In genomic region chr16:72862090-72862489, GRCh38 we compare ENCODE assay signal across 6 cellular contexts.
"Had no signal": no experiment of that assay in that cellular context is flagged by ENCODE, and none has a peak within 500 bp of the region (broad histone marks: within the 10 kb centered on the region; RNA-seq: fewer than 3 reads in every experiment).

No MANE protein-coding gene starts in this region.

- FAIRE-seq: HTR-8/SVneo had no signal

- H3K4me3 ChIP-seq: GM23248, HAP-1 had no signal

- H3K4me1 ChIP-seq: HAP-1 had no signal

- H3K9ac ChIP-seq: GM23248 had no signal

- H3K9me3 ChIP-seq: HAP-1 had no signal

- ATAC-seq: HCT116 had no signal

- H3K27ac ChIP-seq: GM23248 had no signal

- H3K36me3 ChIP-seq: HAP-1 had no signal

- DNase-seq: GM23248, GOT3, H7 had no signal

- H2AFZ ChIP-seq: GM23248 had no signal
